Comparison of ENCODE assay signal across 14 cellular contexts in the genomic region with DNA sequence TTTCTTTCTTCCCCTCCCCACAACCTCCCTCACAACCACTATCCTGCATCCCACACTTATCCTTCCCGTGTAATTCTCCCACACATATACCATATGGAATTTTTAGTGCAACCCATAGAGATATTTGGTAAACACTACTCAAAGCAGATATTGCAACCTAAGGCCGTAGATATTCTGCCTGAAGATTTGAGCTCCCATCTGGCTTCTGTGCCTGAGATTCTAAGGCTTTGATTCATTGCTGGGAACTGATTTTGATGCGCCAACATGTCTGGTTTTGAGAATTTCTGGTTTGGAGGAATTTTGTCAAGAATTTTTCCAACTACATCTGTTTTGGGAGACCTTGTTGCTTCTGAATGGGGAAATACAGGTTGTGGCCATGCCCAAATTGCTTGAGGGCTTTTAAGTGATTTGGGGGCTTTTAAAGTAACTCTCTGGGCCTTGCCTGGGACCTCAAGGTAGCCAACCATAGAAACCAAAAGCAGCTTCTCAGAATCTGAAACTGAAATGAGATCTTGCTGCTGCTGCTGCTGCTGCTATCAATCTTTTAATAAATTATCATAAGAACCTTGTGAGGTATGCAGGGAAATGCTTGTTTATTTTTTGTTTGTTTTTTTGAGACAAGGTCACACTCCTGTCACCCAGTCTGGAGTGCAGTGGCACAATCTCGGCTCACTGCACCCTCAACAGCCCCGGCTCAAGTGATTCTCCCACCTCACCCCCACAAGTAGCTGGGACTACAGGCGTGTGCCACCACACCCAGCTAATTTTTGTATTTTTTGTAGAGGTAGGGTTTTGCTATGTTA. TPM values are rescaled to one million over a fixed set of nuclear protein-coding genes. Genes with fewer than 3 reads are reported as not detected.
DNase-seq lines count a peak whose midpoint lies in the region; ATAC-seq lines count a peak whose summit lies in the region.
"Had no signal": no experiment of that assay in that cellular context is flagged by ENCODE, and none has a peak within 500 bp of the region (broad histone marks: within the 10 kb centered on the region; RNA-seq: fewer than 3 reads in every experiment).

No MANE protein-coding gene starts in this region.

- H3K27me3 Mint-ChIP-seq in activated naive CD8-positive, alpha-beta T cell treated with anti-CD3 and anti-CD28 coated beads for 36 hours = peaks cover 4% of the 10 kb centered on the region

- H3K4me3 Mint-ChIP-seq in activated naive CD8-positive, alpha-beta T cell treated with anti-CD3 and anti-CD28 coated beads for 36 hours = no peak overlapping the region
- H3K4me3 Mint-ChIP-seq: memory B cell; T-helper 2 cell treated with Interferon-gamma antibody and Interleukin-4, amounts not matched to agents 5 μg/mL and 100 μg/mL, for 36 hours had no signal

- no peak for DNase-seq in NCI-H2081 treated with DMSO at 0.1 percent for 48 hours (lab: John Stamatoyannopoulos, UW)
- no peak for DNase-seq in stimulated activated naive CD8-positive, alpha-beta T cell treated with anti-CD3 and anti-CD28 coated beads, Interleukin-15, Interleukin-2, amounts not matched to agents 100 U/mL and 50 U/mL, for 24 hours
- DNase-seq in activated naive CD8-positive, alpha-beta T cell treated with anti-CD3 and anti-CD28 coated beads for 36 hours = no peak
- DNase-seq: activated CD4-positive, alpha-beta T cell treated with anti-CD3 and anti-CD28 coated beads, Interleukin-2, amount 50 U/mL, for 48 hours; activated gamma-delta T cell; DMS79 treated with DMSO at 0.1 percent for 48 hours; Peyer's patch had no signal

- peak; percentile 80 for ATAC-seq in GM18498 (IDR thresholded peaks at IDR 0.05; ENCODE audit: unreplicated experiment)
- peak; percentile 68 for ATAC-seq in GM19395 (IDR thresholded peaks at IDR 0.05; ENCODE audit: unreplicated experiment)
- peak; percentile 59 for ATAC-seq in HG02759 (IDR thresholded peaks at IDR 0.05; ENCODE audit: unreplicated experiment)
- ATAC-seq in HG03442 (IDR thresholded peaks at IDR 0.05; ENCODE audit: unreplicated experiment) = peak; percentile 45
- ATAC-seq in GM18520 (IDR thresholded peaks at IDR 0.05; ENCODE audit: unreplicated experiment) = no peak
- no peak for ATAC-seq in stimulated activated naive CD8-positive, alpha-beta T cell treated with anti-CD3 and anti-CD28 coated beads, Interleukin-15, Interleukin-2, amounts not matched to agents 100 U/mL and 50 U/mL, for 24 hours

- no peak overlapping the region for H3K27ac Mint-ChIP-seq in activated naive CD8-positive, alpha-beta T cell treated with anti-CD3 and anti-CD28 coated beads for 36 hours
- H3K27ac Mint-ChIP-seq: memory B cell; T-helper 2 cell treated with Interferon-gamma antibody and Interleukin-4, amounts not matched to agents 5 μg/mL and 100 μg/mL, for 36 hours had no signal

- H3K4me1 Mint-ChIP-seq in activated naive CD8-positive, alpha-beta T cell treated with anti-CD3 and anti-CD28 coated beads for 36 hours = no peaks in the 10 kb centered on the region
- H3K4me1 Mint-ChIP-seq: memory B cell had no signal

- no peaks in the 10 kb centered on the region for H3K9me3 Mint-ChIP-seq in activated naive CD8-positive, alpha-beta T cell treated with anti-CD3 and anti-CD28 coated beads for 36 hours
- H3K9me3 Mint-ChIP-seq: memory B cell; T-helper 2 cell treated with Interferon-gamma antibody and Interleukin-4, amounts not matched to agents 5 μg/mL and 100 μg/mL, for 36 hours had no signal

- H3K36me3 Mint-ChIP-seq in activated naive CD8-positive, alpha-beta T cell treated with anti-CD3 and anti-CD28 coated beads for 36 hours = no peaks in the 10 kb centered on the region
- H3K36me3 Mint-ChIP-seq: memory B cell had no signal

RNA-seq across cellular contexts. Expression of a gene that starts 36.2 kb away (rescaled TPM):
- under 1 TPM in 1 of 2 experiments, not detected in 1; 0.36 TPM for total RNA-seq in activated naive CD8-positive, alpha-beta T cell treated with anti-CD3 and anti-CD28 coated beads for 36 hours

Comparison
In these comparisons a context has a peak if more than half of its experiments do, and no peak if none do; other contexts are left out.
1. ATAC-seq: peak in GM18498 (single experiment), GM19395 (single experiment), HG02759 (single experiment) and HG03442 (single experiment); none in GM18520 (single experiment) and stimulated activated naive CD8-positive, alpha-beta T cell treated with anti-CD3 and anti-CD28 coated beads, Interleukin-15, Interleukin-2, amounts not matched to agents 100 U/mL and 50 U/mL, for 24 hours (single experiment).